8 cellular contexts compared by ENCODE assay signal in the genomic region with DNA sequence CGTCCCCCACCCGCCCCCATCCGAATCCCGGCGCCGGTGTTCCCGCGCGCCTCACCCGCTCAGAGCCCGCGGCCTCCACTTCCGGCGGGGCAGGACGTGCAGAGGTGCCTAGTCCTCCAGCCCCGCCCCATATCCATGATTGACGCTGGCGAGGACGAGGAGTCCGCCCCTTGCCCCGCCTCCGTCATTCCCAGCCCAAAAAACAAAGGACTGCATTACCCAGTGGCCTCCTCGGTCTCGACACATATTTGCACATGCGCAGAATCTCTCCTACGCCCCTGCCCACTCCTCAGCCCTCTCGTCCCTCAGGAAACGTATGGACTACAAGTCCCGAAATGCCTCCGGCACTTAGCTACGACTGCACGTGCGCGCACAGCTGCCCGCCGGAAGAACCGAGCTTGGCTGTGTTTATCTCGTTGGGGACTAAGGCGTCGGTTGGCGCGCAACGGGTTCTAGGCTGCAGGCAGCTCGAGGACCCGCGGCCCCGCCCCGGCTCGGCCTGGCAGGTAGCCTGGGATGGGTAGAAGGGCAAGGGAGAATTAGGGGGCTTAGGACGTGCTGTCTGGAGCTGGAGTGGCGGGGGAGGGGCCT. TPM values are rescaled to one million over a fixed set of nuclear protein-coding genes. Genes with fewer than 3 reads are reported as not detected.
A peak's percentile ranks its signal among the peaks of the same experiment; 100 is the strongest.
DNase-seq lines count a peak whose midpoint lies in the region; ATAC-seq and TF ChIP-seq lines count a peak whose summit lies in the region.

A gene with protein sequence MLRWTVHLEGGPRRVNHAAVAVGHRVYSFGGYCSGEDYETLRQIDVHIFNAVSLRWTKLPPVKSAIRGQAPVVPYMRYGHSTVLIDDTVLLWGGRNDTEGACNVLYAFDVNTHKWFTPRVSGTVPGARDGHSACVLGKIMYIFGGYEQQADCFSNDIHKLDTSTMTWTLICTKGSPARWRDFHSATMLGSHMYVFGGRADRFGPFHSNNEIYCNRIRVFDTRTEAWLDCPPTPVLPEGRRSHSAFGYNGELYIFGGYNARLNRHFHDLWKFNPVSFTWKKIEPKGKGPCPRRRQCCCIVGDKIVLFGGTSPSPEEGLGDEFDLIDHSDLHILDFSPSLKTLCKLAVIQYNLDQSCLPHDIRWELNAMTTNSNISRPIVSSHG (plus strand): TSS at position 407 of the 591 bp plus-strand sequence. CDS start 2,944 bp downstream, outside the sequence.
A gene (minus strand): TSS at position 104 of the 591 bp plus-strand sequence. CDS start 133 bp downstream, outside the sequence.

- intact Hi-C loops in breast epithelium (cut with DNase I; ENCODE audit: low total_unique reads): no loop called here

- H3K79me2 ChIP-seq in ACC112 (ENCODE audit: control insufficient read depth, insufficient read depth, low read length, unreplicated experiment): peaks cover 53% of the 10 kb centered on the region

- H3K4me3 ChIP-seq in ACC112 (ENCODE audit: low read depth, low read length) (peak within 1 kb of the TSS; percentile 89), breast epithelium (peak within 1 kb of the TSS; percentile 73 to 81 (median 77)), iPS-18a (ENCODE audit: low read length) (peak within 1 kb of the TSS; percentile 76), skeletal muscle satellite cell (ENCODE audit: low read length) (peak within 1 kb of the TSS; percentile 86)

- peak; percentile 95 for ATAC-seq in GM18870 (IDR thresholded peaks at IDR 0.05; ENCODE audit: unreplicated experiment)
- peak; percentile 87 for ATAC-seq in HG03135 (IDR thresholded peaks at IDR 0.05; ENCODE audit: unreplicated experiment)

- H3K9me3 ChIP-seq in breast epithelium: no peaks in the 10 kb centered on the region
- no peaks in the 10 kb centered on the region for H3K9me3 ChIP-seq in iPS-18a (ENCODE audit: control insufficient read depth, low read depth, low read length)
- H3K9me3 ChIP-seq in skeletal muscle satellite cell (replicated peaks; ENCODE audit: low read length): no peaks in the 10 kb centered on the region

- TF ChIP-seq CTCF in VCaP (conservative IDR thresholded peaks at IDR 0.05) (no peak), breast epithelium (IDR thresholded peaks at IDR 0.05) (no peak)

- peak within 1 kb of the TSS; percentile 100 for H3K4me2 ChIP-seq in skeletal muscle satellite cell (ENCODE audit: low read length)

- TF ChIP-seq POLR2A in breast epithelium (IDR thresholded peaks at IDR 0.05): no peak

- H3K36me3 ChIP-seq in ACC112 (ENCODE audit: insufficient read depth, low read length): peaks cover 2% of the 10 kb centered on the region; the same call in 1 of the 2 replicates
- peaks cover 7% of the 10 kb centered on the region for H3K36me3 ChIP-seq in breast epithelium
- H3K36me3 ChIP-seq in iPS-18a (ENCODE audit: control insufficient read depth, low read depth, low read length): peaks cover 45% of the 10 kb centered on the region
- peaks cover 50% of the 10 kb centered on the region for H3K36me3 ChIP-seq in skeletal muscle satellite cell (ENCODE audit: insufficient read depth, low read length)

- H3K27me3 ChIP-seq in ACC112 (ENCODE audit: insufficient read depth, low read length) (no peaks in the 10 kb centered on the region), breast epithelium (no peaks in the 10 kb centered on the region), iPS-18a (ENCODE audit: control insufficient read depth, insufficient read depth, low read length) (no peaks in the 10 kb centered on the region), skeletal muscle satellite cell (ENCODE audit: control insufficient read depth, insufficient read depth, low read length) (no peaks in the 10 kb centered on the region)

- H3K9ac ChIP-seq in iPS-18a (ENCODE audit: low read length): peak within 1 kb of the TSS; percentile 71
- peak within 1 kb of the TSS; percentile 89 for H3K9ac ChIP-seq in skeletal muscle satellite cell (ENCODE audit: low read depth, low read length)

- peaks cover 28% of the 10 kb centered on the region for H3K4me1 ChIP-seq in ACC112 (ENCODE audit: control insufficient read depth, insufficient read depth, low read length, unreplicated experiment)
- H3K4me1 ChIP-seq in breast epithelium: peaks cover 7 to 36% of the 10 kb centered on the region in 2 donors
- H3K4me1 ChIP-seq in iPS-18a (ENCODE audit: control insufficient read depth, low read depth, low read length): no peaks in the 10 kb centered on the region
- H3K4me1 ChIP-seq in skeletal muscle satellite cell (ENCODE audit: control insufficient read depth, insufficient read depth, low read length): peaks cover 31% of the 10 kb centered on the region

- H2AFZ ChIP-seq in ACC112 (ENCODE audit: low read length, unreplicated experiment): peak within 1 kb of the TSS; percentile 81

- peak within 1 kb of the TSS; percentile 64 for H3K27ac ChIP-seq in ACC112 (ENCODE audit: low read depth, low read length)
- H3K27ac ChIP-seq in VCaP: peak within 1 kb of the TSS; percentile 69
- peak within 1 kb of the TSS; percentile 86 to 88 for H3K27ac ChIP-seq in breast epithelium
- H3K27ac ChIP-seq in iPS-18a (ENCODE audit: low read length): peak within 1 kb of the TSS; percentile 47

- peak; percentile 99 for DNase-seq in NCI-H2196 treated with DMSO at 0.1 percent for 48 hours (lab: John Stamatoyannopoulos, UW; ENCODE audit: unreplicated experiment)
- peak; percentile 98 to 100 for DNase-seq in breast epithelium (ENCODE audit: low spot score in 2 of 2)

RNA-seq across cellular contexts. Expression of the first gene that starts in this region (rescaled TPM):
- total RNA-seq in breast epithelium: 10 to 100 TPM; 91.4 to 97.3 (median 92.5) TPM
- total RNA-seq in skeletal muscle satellite cell (2012; rRNA removed): 56.8 and 69.7 TPM in 2 replicates

RNA-seq across cellular contexts. Expression of the second gene that starts in this region (rescaled TPM):
- total RNA-seq in breast epithelium: 10 to 100 TPM; 65.0 to 78.0 (median 76.3) TPM
- total RNA-seq in skeletal muscle satellite cell (2012; rRNA removed): 54.2 and 62.9 TPM in 2 replicates

Comparison
In these comparisons a context has a peak if more than half of its experiments do, and no peak if none do; other contexts are left out.
1. Peak in every context shown above with its lines: DNase-seq, ATAC-seq, H3K4me3 ChIP-seq and H3K27ac ChIP-seq.